In the genomic region with DNA sequence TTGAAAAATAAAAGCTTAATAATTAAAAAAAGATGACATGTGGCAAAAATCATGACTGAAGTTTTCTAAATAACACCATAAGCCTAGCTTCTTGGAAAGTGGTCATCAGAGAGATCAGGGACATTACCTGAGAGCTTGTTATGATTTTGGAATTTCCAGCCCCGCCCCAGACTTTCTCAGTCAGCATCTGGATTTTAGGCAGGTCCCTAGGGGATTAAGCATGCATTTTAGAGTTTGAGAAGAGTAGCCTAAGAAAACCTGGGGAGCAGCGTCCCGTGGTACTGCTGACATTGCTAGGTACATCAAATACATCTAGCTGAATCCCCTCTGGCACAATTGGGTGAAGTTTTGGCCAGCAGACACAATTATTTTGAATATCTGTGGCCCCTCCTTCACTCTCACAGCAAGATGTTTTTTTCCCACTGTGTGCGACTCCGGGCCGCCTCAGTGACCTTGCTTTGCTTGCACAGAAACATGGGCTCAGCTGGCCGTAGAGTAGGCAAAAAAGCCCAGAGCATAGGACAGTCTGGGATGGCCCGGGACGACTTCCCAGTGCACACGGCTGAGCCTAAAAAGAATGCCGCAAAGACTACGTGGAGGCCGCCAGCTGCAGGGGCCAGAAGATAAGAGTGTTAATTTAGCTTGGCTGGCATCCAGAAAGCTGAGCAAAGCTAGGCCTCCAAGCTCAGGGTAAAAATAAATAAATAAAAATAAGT, we compare ENCODE assay signal across 9 cellular contexts. TPM values are rescaled to one million over a fixed set of nuclear protein-coding genes. Genes with fewer than 3 reads are reported as not detected.
A peak's percentile ranks its signal among the peaks of the same experiment; 100 is the strongest.
DNase-seq lines count a peak whose midpoint lies in the region; ATAC-seq and TF ChIP-seq lines count a peak whose summit lies in the region.
"Had no signal": no experiment of that assay in that cellular context is flagged by ENCODE, and none has a peak within 500 bp of the region (broad histone marks: within the 10 kb centered on the region; RNA-seq: fewer than 3 reads in every experiment).

No MANE protein-coding gene starts in this region.

- H3K79me1 ChIP-seq in neuronal stem cell (ENCODE audit: low read depth, low read length) = no peaks in the 10 kb centered on the region

- H2AFZ ChIP-seq in neuronal stem cell (ENCODE audit: low read length) = no peak overlapping the region

- DNase-seq in NCI-H524 (lab: John Stamatoyannopoulos, UW) (peak; percentile 78 to 81), esophagus muscularis mucosa (ENCODE audit: extremely low spot score) (peak; percentile 89), pulmonary artery endothelial cell (ENCODE audit: low read depth, low spot score) (peak; percentile 39), NCI-H510A treated with DMSO at 0.1 percent for 48 hours (lab: John Stamatoyannopoulos, UW) (no peak), neuronal stem cell (ENCODE audit: low spot score) (no peak), Kasumi-1 (lab: John Stamatoyannopoulos, UW) (no peak)
- DNase-seq: NCI-H1436 had no signal

- H3K9me3 ChIP-seq in DOHH2 (ENCODE audit: control insufficient read depth, insufficient read depth, low read length) = no peaks in the 10 kb centered on the region
- no peaks in the 10 kb centered on the region for H3K9me3 ChIP-seq in esophagus muscularis mucosa
- no peaks in the 10 kb centered on the region for H3K9me3 ChIP-seq in neuronal stem cell (replicated peaks in 1 of 2; ENCODE audit: control insufficient read depth in 2 of 2, insufficient read depth in 1 of 2, low read depth in 1 of 2, low read length in 2 of 2)

- no peak overlapping the region for H4K8ac ChIP-seq in neuronal stem cell (ENCODE audit: low read depth, low read length)

- peaks cover 100% of the 10 kb centered on the region for H3K4me1 ChIP-seq in DOHH2 (ENCODE audit: control insufficient read depth, low read length)
- peaks cover 48 to 78% (median 70%) of the 10 kb centered on the region in 4 donors for H3K4me1 ChIP-seq in esophagus muscularis mucosa
- H3K4me1 ChIP-seq in neuronal stem cell (ENCODE audit: control insufficient read depth in 2 of 2, insufficient read depth in 1 of 2, low read depth in 1 of 2, low read length in 2 of 2) = no peaks in the 10 kb centered on the region

- no peak overlapping the region for H2BK5ac ChIP-seq in neuronal stem cell (ENCODE audit: low read length)

- no peak overlapping the region for H2BK120ac ChIP-seq in neuronal stem cell (ENCODE audit: low read depth, low read length)

- no peak overlapping the region for H3K14ac ChIP-seq in neuronal stem cell (ENCODE audit: low read length)

- H3K18ac ChIP-seq in neuronal stem cell (ENCODE audit: low read length) = no peak overlapping the region

- H3K9me2 ChIP-seq in DOHH2 (replicated peaks; ENCODE audit: control insufficient read depth, low read length) = no peaks in the 10 kb centered on the region

- peaks cover 51% of the 10 kb centered on the region for H3F3A ChIP-seq in DOHH2 (ENCODE audit: control insufficient read depth, insufficient read depth)

- H4K20me1 ChIP-seq in DOHH2 (ENCODE audit: control insufficient read depth, insufficient read depth, low read depth, low read length) = no peaks in the 10 kb centered on the region

- no peak overlapping the region for H4K91ac ChIP-seq in neuronal stem cell (ENCODE audit: low read depth, low read length, poor library complexity)

- no peak for TF ChIP-seq EP300 in esophagus muscularis mucosa (IDR thresholded peaks at IDR 0.05)

- H2BK15ac ChIP-seq in neuronal stem cell (ENCODE audit: low read length) = no peak overlapping the region

- peaks cover 4% of the 10 kb centered on the region; the same call in 1 of the 2 replicates for H3K36me3 ChIP-seq in DOHH2 (ENCODE audit: control insufficient read depth, low read length)
- no peaks in the 10 kb centered on the region for H3K36me3 ChIP-seq in esophagus muscularis mucosa
- no peaks in the 10 kb centered on the region for H3K36me3 ChIP-seq in neuronal stem cell (replicated peaks in 1 of 2; ENCODE audit: control insufficient read depth in 2 of 2, insufficient read depth in 2 of 2, low read length in 2 of 2)

- H3K79me2 ChIP-seq in DOHH2 (ENCODE audit: control insufficient read depth, low read length) = peaks cover 24% of the 10 kb centered on the region

- intact Hi-C loops in esophagus muscularis mucosa (cut with DNase I) = loop anchor here (1.0 to 5.0 kb wide), 2 partner anchors 30 to 60 kb away; partner anchors contain the start of gene MEF2A

- no peak overlapping the region for H2AK5ac ChIP-seq in neuronal stem cell (ENCODE audit: low read depth, low read length)

- H3K4me3 ChIP-seq in DOHH2 (ENCODE audit: low read length) (peak overlapping the region; percentile 71), esophagus muscularis mucosa (peak overlapping the region; percentile 6 to 33 (median 17)), neuronal stem cell (ENCODE audit: low read length in 2 of 2) (no peak overlapping the region)

- no peak for TF ChIP-seq POLR2A in esophagus muscularis mucosa (IDR thresholded peaks at IDR 0.05; ENCODE audit: low read depth)

- H3K9ac ChIP-seq in neuronal stem cell (ENCODE audit: low read depth, low read length, poor library complexity) = no peak overlapping the region

- H3K4ac ChIP-seq in neuronal stem cell (ENCODE audit: low read length) = no peak overlapping the region

- 43% methylated on average over 13 of the region's 13 CpGs for WGBS in esophagus muscularis mucosa
- no CpG with 5 or more reads among the region's 13 CpGs for WGBS in neuronal stem cell (ENCODE audit: extremely low coverage in 2 of 2, insufficient read length in 2 of 2, insufficient replicate concordance in 1 of 2), 2 donors

- TF ChIP-seq CTCF in DOHH2 (IDR thresholded peaks at IDR 0.05; ENCODE audit: low read depth, low read length, poor library complexity, severe bottlenecking) = no peak
- no peak for TF ChIP-seq CTCF in esophagus muscularis mucosa (IDR thresholded peaks at IDR 0.05)

- H3K4me2 ChIP-seq in DOHH2 (ENCODE audit: low read length) (peak overlapping the region; percentile 93), neuronal stem cell (ENCODE audit: insufficient read depth, low read length, poor library complexity, severe bottlenecking) (no peak overlapping the region)

- H3K27me3 ChIP-seq in DOHH2 (ENCODE audit: control insufficient read depth, low read length) = no peaks in the 10 kb centered on the region
- H3K27me3 ChIP-seq in esophagus muscularis mucosa = no peaks in the 10 kb centered on the region
- H3K27me3 ChIP-seq in neuronal stem cell (ENCODE audit: control insufficient read depth in 3 of 3, insufficient read depth in 3 of 3, low read depth in 1 of 3, low read length in 3 of 3) = peaks cover 0 to 9% (median 0%) of the 10 kb centered on the region in 3 experiments

- H3K27ac ChIP-seq in DOHH2 (ENCODE audit: low read depth, low read length) (peak overlapping the region; percentile 94), esophagus muscularis mucosa (replicated peaks in 1 of 4) (peak overlapping the region; percentile 76 to 87 (median 82)), neuronal stem cell (replicated peaks; ENCODE audit: low read length) (no peak overlapping the region)

- no peak for ATAC-seq in HG03432 (IDR thresholded peaks at IDR 0.05; ENCODE audit: unreplicated experiment)

- no peak overlapping the region for H2BK12ac ChIP-seq in neuronal stem cell (ENCODE audit: low read length)

- no peak overlapping the region for H3K23ac ChIP-seq in neuronal stem cell (ENCODE audit: low read depth, low read length, poor library complexity)

RNA-seq across cellular contexts. Expression of gene MEF2A, which starts 58.6 kb away (rescaled TPM):
- 10 to 100 TPM; 63.1 to 76.7 (median 73.3) TPM for total RNA-seq in esophagus muscularis mucosa
- total RNA-seq in pulmonary artery endothelial cell = 23.9 and 24.2 TPM in 2 replicates
- 15.8 TPM for polyA plus RNA-seq in neuronal stem cell (2013, experiment 1 of 2)
- polyA plus RNA-seq in neuronal stem cell (2013, experiment 2 of 2) = 15.0 TPM

Comparison
In these comparisons a context has a peak if more than half of its experiments do, and no peak if none do; other contexts are left out.
1. H3K4me3 ChIP-seq: peak in DOHH2 (single experiment) and esophagus muscularis mucosa (4 of 4); none in neuronal stem cell (0 of 2).
2. DNase-seq: peak in NCI-H524 (2 of 2), esophagus muscularis mucosa (single experiment) and pulmonary artery endothelial cell (single experiment); none in NCI-H510A treated with DMSO at 0.1 percent for 48 hours (single experiment), neuronal stem cell (single experiment) and Kasumi-1 (0 of 2).